In the genomic region with DNA sequence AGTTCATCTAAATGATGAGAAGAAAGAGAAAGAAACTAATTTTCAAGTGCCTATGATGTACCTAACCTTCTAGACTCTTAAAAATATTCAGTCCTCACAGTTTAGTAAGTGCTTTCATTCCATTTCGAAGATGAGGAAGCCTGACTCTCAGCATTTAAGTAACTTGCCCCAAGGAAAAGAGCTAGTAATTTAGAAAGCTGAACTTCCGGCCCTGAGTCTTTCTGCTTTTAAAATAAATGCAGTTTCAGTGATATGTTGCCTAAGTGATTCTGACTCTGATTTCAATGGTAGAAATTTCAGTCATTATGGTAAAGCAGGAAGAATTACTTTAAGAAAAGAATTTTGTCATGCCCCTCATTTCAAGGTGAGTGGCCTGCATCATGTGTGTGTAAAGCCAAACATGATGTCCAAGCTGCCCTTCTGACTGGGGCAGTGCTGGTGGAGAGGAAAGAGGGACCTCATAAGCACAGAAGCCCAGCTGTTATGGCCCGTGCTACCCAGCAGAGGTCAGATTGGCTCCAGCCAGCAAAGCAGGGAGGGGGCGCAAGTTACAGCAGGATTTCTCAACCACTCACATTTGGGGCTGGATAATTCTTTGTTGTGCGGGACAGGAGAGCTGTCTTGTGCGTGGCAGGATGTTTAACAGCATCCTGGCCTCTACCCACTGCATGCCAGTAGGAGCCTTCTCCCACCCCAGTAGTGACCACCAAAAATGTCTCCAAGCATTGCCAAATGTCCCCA, we compare ENCODE assay signal across 1 cellular context.
TF ChIP-seq lines count a peak whose summit lies in the region.

No MANE protein-coding gene starts in this region.

TF ChIP-seq in A549, 52 proteins besides CTCF, POLR2A, EP300 and RAD21 (continued from another document):
- TF ChIP-seq, protein P1, sequence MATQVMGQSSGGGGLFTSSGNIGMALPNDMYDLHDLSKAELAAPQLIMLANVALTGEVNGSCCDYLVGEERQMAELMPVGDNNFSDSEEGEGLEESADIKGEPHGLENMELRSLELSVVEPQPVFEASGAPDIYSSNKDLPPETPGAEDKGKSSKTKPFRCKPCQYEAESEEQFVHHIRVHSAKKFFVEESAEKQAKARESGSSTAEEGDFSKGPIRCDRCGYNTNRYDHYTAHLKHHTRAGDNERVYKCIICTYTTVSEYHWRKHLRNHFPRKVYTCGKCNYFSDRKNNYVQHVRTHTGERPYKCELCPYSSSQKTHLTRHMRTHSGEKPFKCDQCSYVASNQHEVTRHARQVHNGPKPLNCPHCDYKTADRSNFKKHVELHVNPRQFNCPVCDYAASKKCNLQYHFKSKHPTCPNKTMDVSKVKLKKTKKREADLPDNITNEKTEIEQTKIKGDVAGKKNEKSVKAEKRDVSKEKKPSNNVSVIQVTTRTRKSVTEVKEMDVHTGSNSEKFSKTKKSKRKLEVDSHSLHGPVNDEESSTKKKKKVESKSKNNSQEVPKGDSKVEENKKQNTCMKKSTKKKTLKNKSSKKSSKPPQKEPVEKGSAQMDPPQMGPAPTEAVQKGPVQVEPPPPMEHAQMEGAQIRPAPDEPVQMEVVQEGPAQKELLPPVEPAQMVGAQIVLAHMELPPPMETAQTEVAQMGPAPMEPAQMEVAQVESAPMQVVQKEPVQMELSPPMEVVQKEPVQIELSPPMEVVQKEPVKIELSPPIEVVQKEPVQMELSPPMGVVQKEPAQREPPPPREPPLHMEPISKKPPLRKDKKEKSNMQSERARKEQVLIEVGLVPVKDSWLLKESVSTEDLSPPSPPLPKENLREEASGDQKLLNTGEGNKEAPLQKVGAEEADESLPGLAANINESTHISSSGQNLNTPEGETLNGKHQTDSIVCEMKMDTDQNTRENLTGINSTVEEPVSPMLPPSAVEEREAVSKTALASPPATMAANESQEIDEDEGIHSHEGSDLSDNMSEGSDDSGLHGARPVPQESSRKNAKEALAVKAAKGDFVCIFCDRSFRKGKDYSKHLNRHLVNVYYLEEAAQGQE (IDR thresholded peaks at IDR 0.05) = no peak
- no peak for TF ChIP-seq POLR2AphosphoS2 (conservative IDR thresholded peaks at IDR 0.05; ENCODE audit: low read length)
- TF ChIP-seq TP53 (CRISPR knock-in tag; IDR thresholded peaks at IDR 0.05) = no peak
- TF ChIP-seq RCOR1 (IDR thresholded peaks at IDR 0.05; ENCODE audit: low read depth, low read length) = no peak
- TF ChIP-seq, protein P2, sequence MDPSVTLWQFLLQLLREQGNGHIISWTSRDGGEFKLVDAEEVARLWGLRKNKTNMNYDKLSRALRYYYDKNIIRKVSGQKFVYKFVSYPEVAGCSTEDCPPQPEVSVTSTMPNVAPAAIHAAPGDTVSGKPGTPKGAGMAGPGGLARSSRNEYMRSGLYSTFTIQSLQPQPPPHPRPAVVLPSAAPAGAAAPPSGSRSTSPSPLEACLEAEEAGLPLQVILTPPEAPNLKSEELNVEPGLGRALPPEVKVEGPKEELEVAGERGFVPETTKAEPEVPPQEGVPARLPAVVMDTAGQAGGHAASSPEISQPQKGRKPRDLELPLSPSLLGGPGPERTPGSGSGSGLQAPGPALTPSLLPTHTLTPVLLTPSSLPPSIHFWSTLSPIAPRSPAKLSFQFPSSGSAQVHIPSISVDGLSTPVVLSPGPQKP (IDR thresholded peaks at IDR 0.05; ENCODE audit: low read depth, low read length) = no peak
- TF ChIP-seq CBX8 (IDR thresholded peaks at IDR 0.05) = no peak
- no peak for TF ChIP-seq NR3C1 (IDR thresholded peaks at IDR 0.05)
